ENCODE assay signal across 18 cellular contexts in genomic region chr3:47496892-47497291, GRCh38.
"Had no signal": no experiment of that assay in that cellular context is flagged by ENCODE, and none has a peak within 500 bp of the region (broad histone marks: within the 10 kb centered on the region; RNA-seq: fewer than 3 reads in every experiment).

No MANE protein-coding gene starts in this region.

- H3K4me1 ChIP-seq: left ventricle myocardium inferior, sigmoid colon had no signal

- H3K9me3 ChIP-seq: left ventricle myocardium inferior, sigmoid colon, upper lobe of left lung had no signal

- H3K27ac ChIP-seq: coronary artery, epithelial cell of prostate, left ventricle myocardium inferior, sigmoid colon, upper lobe of left lung had no signal

- DNase-seq: activated B cell treated with CpG ODN at 0.5 μM for 24 hours; activated CD4-positive, alpha-beta T cell treated with anti-CD3 and anti-CD28 coated beads for 36 hours; activated CD4-positive, alpha-beta T cell treated with anti-CD3 and anti-CD28 coated beads, Interleukin-2, amount 50 U/mL, for 4 hours; activated CD8-positive, alpha-beta memory T cell treated with anti-CD3 and anti-CD28 coated beads for 24 hours; activated CD8-positive, alpha-beta memory T cell treated with anti-CD3 and anti-CD28 coated beads, Interleukin-2, amount 50 U/mL, for 4 hours; activated naive CD4-positive, alpha-beta T cell; activated naive CD8-positive, alpha-beta T cell treated with anti-CD3 and anti-CD28 coated beads for 36 hours; activated T-cell treated with anti-CD3 and anti-CD28 coated beads, Interleukin-2, amount 50 U/mL, for 4 hours; kidney; left ventricle myocardium inferior; sigmoid colon; stimulated activated CD4-positive, alpha-beta T cell treated with anti-CD3 and anti-CD28 coated beads, Interleukin-4, amount 100 ng/mL, for 1 hour; stimulated activated naive CD4-positive, alpha-beta T cell treated with Interleukin-2 at 50 U/mL for 16 hours; T1000 had no signal

- ATAC-seq: activated CD4-positive, alpha-beta T cell treated with anti-CD3 and anti-CD28 coated beads for 36 hours; activated T-cell treated with anti-CD3 and anti-CD28 coated beads, Interleukin-2, amount 50 U/mL, for 4 hours had no signal

- H3K4me3 ChIP-seq: coronary artery, left ventricle myocardium inferior, sigmoid colon, smooth muscle cell, upper lobe of left lung had no signal

- H3K4me2 ChIP-seq: smooth muscle cell had no signal

- H3K27me3 ChIP-seq: sigmoid colon, upper lobe of left lung had no signal
